Comparison of ENCODE assay signal across 18 cellular contexts in genomic region chr17:52604105-52604504, GRCh38.
DNase-seq lines count a peak whose midpoint lies in the region; ATAC-seq and TF ChIP-seq lines count a peak whose summit lies in the region.
"Had no signal": no experiment of that assay in that cellular context is flagged by ENCODE, and none has a peak within 500 bp of the region (broad histone marks: within the 10 kb centered on the region; RNA-seq: fewer than 3 reads in every experiment).

No MANE protein-coding gene starts in this region.

- no peaks in the 10 kb centered on the region for H3K9me3 Mint-ChIP-seq in neural crest cell
- peaks cover 0 to 7% (median 4%) of the 10 kb centered on the region in 8 donors for H3K9me3 Mint-ChIP-seq in CD4-positive, alpha-beta memory T cell

- DNase-seq in COLO829 (ENCODE audit: low spot score) (peak; percentile 27), NCI-H69 (lab: John Stamatoyannopoulos, UW) (peak; percentile 28), epithelial cell of esophagus (ENCODE audit: low read depth) (peak; percentile 10), neural crest cell (ENCODE audit: low read depth, low spot score) (no peak), left cardiac atrium (no peak), glomerular visceral epithelial cell (ENCODE audit: extremely low spot score) (no peak)
- no peak for DNase-seq in CD4-positive, alpha-beta memory T cell
- DNase-seq: DND-41, H7, NCI-H345, NCI-H524, PC-9, SHP77 treated with DMSO at 0.1 percent for 48 hours had no signal

- H3K36me3 ChIP-seq in CD4-positive, alpha-beta memory T cell (ENCODE audit: insufficient read depth, low read length) = no peaks in the 10 kb centered on the region

- no peak overlapping the region for H3K4me3 Mint-ChIP-seq in neural crest cell
- H3K4me3 Mint-ChIP-seq in CD4-positive, alpha-beta memory T cell = no peak overlapping the region

- H3K27ac Mint-ChIP-seq in neural crest cell (ENCODE audit: unreplicated experiment) = peak overlapping the region; percentile 82
- H3K27ac Mint-ChIP-seq in CD4-positive, alpha-beta memory T cell = no peak overlapping the region

- peaks cover 17% of the 10 kb centered on the region for H3K4me1 Mint-ChIP-seq in neural crest cell
- no peaks in the 10 kb centered on the region for H3K4me1 Mint-ChIP-seq in CD4-positive, alpha-beta memory T cell

- no peaks in the 10 kb centered on the region for H3K36me3 Mint-ChIP-seq in neural crest cell (ENCODE audit: low read depth)
- no peaks in the 10 kb centered on the region for H3K36me3 Mint-ChIP-seq in CD4-positive, alpha-beta memory T cell

- POLR2A ChIA-PET in CD4-positive, alpha-beta memory T cell (lab: Charles Lee; ENCODE audit: partially characterized antibody) = no interaction called here

- intact Hi-C loops in left cardiac atrium (cut with DNase I) = no loop called here
- intact Hi-C loops in CD4-positive, alpha-beta memory T cell (cut with micrococcal nuclease) = no loop called here

- ATAC-seq in left cardiac atrium = no peak
- ATAC-seq in HG03039 (IDR thresholded peaks at IDR 0.05; ENCODE audit: unreplicated experiment) = no peak
- ATAC-seq: GM12878 had no signal

- H3K27me3 ChIP-seq in CD4-positive, alpha-beta memory T cell (ENCODE audit: insufficient read depth, low read length) = no peaks in the 10 kb centered on the region

- no peak for TF ChIP-seq CTCF in epithelial cell of esophagus (IDR thresholded peaks at IDR 0.05; ENCODE audit: insufficient read depth, low read depth, low read length, missing control alignments)
- no peak for TF ChIP-seq CTCF in neural crest cell (conservative IDR thresholded peaks at IDR 0.05)

- CTCF ChIA-PET in CD4-positive, alpha-beta memory T cell (lab: Charles Lee; ENCODE audit: partially characterized antibody) = no interaction called here

- H3K4me3 ChIP-seq in epithelial cell of esophagus (ENCODE audit: low read length) = no peak overlapping the region
- no peak overlapping the region for H3K4me3 ChIP-seq in CD4-positive, alpha-beta memory T cell (ENCODE audit: low read length in 2 of 2)
- H3K4me3 ChIP-seq: GM12878, PC-9, SK-N-MC had no signal

- H3K9me3 ChIP-seq in CD4-positive, alpha-beta memory T cell (ENCODE audit: control insufficient read depth in 1 of 2, low read length in 2 of 2) = no peaks in the 10 kb centered on the region

- no peaks in the 10 kb centered on the region for H3K4me1 ChIP-seq in CD4-positive, alpha-beta memory T cell (ENCODE audit: insufficient read depth, low read length)

- H3K27ac ChIP-seq in CD4-positive, alpha-beta memory T cell (ENCODE audit: low read depth, low read length) = no peak overlapping the region
- H3K27ac ChIP-seq: C4-2B, PC-9, RWPE1, SK-N-MC had no signal

- H3K27me3 Mint-ChIP-seq in neural crest cell (ENCODE audit: low read depth) = no peaks in the 10 kb centered on the region
- H3K27me3 Mint-ChIP-seq in CD4-positive, alpha-beta memory T cell = no peaks in the 10 kb centered on the region

Comparison
In these comparisons a context has a peak if more than half of its experiments do, and no peak if none do; other contexts are left out.
1. DNase-seq: peak in COLO829 (single experiment), NCI-H69 (single experiment) and epithelial cell of esophagus (single experiment); none in neural crest cell (single experiment), left cardiac atrium (single experiment), glomerular visceral epithelial cell (single experiment) and CD4-positive, alpha-beta memory T cell (0 of 5).